Comparison of ENCODE assay signal across 8 cellular contexts in the genomic region with DNA sequence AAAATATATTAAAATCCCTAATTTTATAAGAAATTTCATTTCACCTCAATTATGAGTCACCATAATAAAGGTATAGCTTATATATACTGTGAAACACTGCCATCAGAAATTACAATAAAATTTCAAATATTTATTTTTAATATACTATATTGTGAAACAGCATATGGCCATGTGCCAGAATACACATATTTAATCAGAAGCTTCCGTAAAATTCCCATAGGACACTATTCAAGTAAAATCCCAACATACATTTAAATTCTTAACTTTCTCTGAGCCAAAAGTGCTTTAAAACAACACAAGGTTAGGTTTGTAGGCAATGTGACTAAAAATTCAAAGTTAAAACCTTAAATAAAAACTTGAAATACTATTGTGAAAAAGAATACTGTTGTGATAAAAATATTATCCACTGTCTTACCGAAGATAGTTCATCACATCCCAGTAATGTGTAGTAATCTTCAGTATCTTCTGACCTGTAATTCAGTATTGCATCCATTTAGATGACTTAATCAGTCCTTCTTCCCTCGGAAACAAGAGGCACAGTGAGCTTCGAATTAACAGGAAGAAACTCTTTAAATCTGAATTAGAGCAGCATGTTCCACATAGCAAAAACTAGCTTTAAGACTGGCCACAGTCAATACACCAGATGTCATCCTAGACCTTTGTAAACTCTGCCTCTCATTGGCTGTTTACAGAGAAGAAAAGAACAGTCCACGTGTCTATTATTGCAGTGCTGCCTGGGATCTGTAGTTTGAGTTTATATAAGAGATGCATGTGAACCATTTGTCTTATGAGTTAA. TPM values are rescaled to one million over a fixed set of nuclear protein-coding genes. Genes with fewer than 3 reads are reported as not detected.
A peak's percentile ranks its signal among the peaks of the same experiment; 100 is the strongest.
DNase-seq lines count a peak whose midpoint lies in the region; ATAC-seq and TF ChIP-seq lines count a peak whose summit lies in the region.

TSS of gene DNAJC12 (minus strand) at position 670 of the 796 bp plus-strand sequence. CDS start at position 493, 177 bp downstream.

- H3K56ac ChIP-seq in H9 (ENCODE audit: insufficient read length, low read depth, low read length): no peak within 1 kb of the TSS

- H3K23me2 ChIP-seq in H9 (ENCODE audit: insufficient read length, low read depth, low read length, poor library complexity, severe bottlenecking): no peaks in the 10 kb centered on the region

- peaks cover 4 to 12% (median 5%) of the 10 kb centered on the region in 3 experiments; a peak in 5 of 7 replicates for H3K36me3 Mint-ChIP-seq in H9 (ENCODE audit: insufficient read depth in 1 of 3, low read depth in 3 of 3)
- H3K36me3 Mint-ChIP-seq in T-helper 17 cell (ENCODE audit: low read depth): no peaks in the 10 kb centered on the region

- ATAC-seq in DND-41 (ENCODE audit: insufficient read depth, low read depth) (peak; percentile 99), T-helper 17 cell (peak; percentile 79), HG02588 (IDR thresholded peaks at IDR 0.05; ENCODE audit: unreplicated experiment) (no peak)

- H3K18ac ChIP-seq in H9 (ENCODE audit: insufficient read length, low read depth, low read length): no peak within 1 kb of the TSS

- no peak within 1 kb of the TSS for H4K5ac ChIP-seq in H9 (ENCODE audit: insufficient read length, low read depth, low read length)

- H2AFZ ChIP-seq in DND-41 (ENCODE audit: low read depth, low read length) (peak within 1 kb of the TSS; percentile 77), H9 (ENCODE audit: low read length) (peak within 1 kb of the TSS; percentile 86), osteoblast (ENCODE audit: low read length) (peak within 1 kb of the TSS; percentile 85)

- H3K36me3 ChIP-seq in DND-41 (ENCODE audit: insufficient read depth, low read length): no peaks in the 10 kb centered on the region
- H3K36me3 ChIP-seq in osteoblast (ENCODE audit: insufficient read depth, low read length): no peaks in the 10 kb centered on the region

- peak; percentile 19 for DNase-seq in DND-41
- DNase-seq in H9: no peak
- DNase-seq in NCI-H1694 (lab: John Stamatoyannopoulos, UW): peak; percentile 71
- no peak for DNase-seq in T-helper 17 cell
- peak; percentile 63 for DNase-seq in fibroblast of the aortic adventitia (ENCODE audit: low read depth)
- DNase-seq in osteoblast (ENCODE audit: insufficient read length, low spot score, missing footprints): peak; percentile 59
- DNase-seq in stimulated activated CD8-positive, alpha-beta memory T cell treated with anti-CD3 and anti-CD28 coated beads, Interleukin-4, amount 100 ng/mL, for 48 hours: no peak

- no peak within 1 kb of the TSS for H2AK5ac ChIP-seq in H9 (ENCODE audit: insufficient read length, low read length)

- H3K23ac ChIP-seq in H9 (ENCODE audit: insufficient read length, low read depth, low read length): no peak within 1 kb of the TSS

- TF ChIP-seq CTCF in DND-41 (IDR thresholded peaks at IDR 0.05; ENCODE audit: borderline replicate concordance, extremely low read depth, low read length, poor library complexity, severe bottlenecking) (peak; percentile 11), H9 (conservative IDR thresholded peaks at IDR 0.05) (no peak), fibroblast of the aortic adventitia (IDR thresholded peaks at IDR 0.05; ENCODE audit: insufficient read depth, low read length) (no peak), osteoblast (IDR thresholded peaks at IDR 0.05; ENCODE audit: extremely low read depth, low read depth, low read length) (no peak)

- H2BK20ac ChIP-seq in H9 (ENCODE audit: low read depth, low read length, poor library complexity, severe bottlenecking): no peak within 1 kb of the TSS

- 0 out of 7 replicates have a peak within 1 kb of the TSS, but pooled peaks of 1 of the 3 experiments have one; percentile 76 for H3K27ac Mint-ChIP-seq in H9
- no peak within 1 kb of the TSS for H3K27ac Mint-ChIP-seq in T-helper 17 cell

- H4K91ac ChIP-seq in H9 (ENCODE audit: insufficient read length, low read depth, low read length): no peak within 1 kb of the TSS

- H2BK12ac ChIP-seq in H9 (ENCODE audit: insufficient read length, low read depth, low read length): no peak within 1 kb of the TSS

- H3K27ac ChIP-seq in DND-41 (ENCODE audit: low read length): peak within 1 kb of the TSS; percentile 9; the same call in 1 of the 2 replicates
- no peak within 1 kb of the TSS for H3K27ac ChIP-seq in H9 (ENCODE audit: insufficient read length, low read depth, low read length)
- no peak within 1 kb of the TSS for H3K27ac ChIP-seq in osteoblast (ENCODE audit: low read depth, low read length)

- H3K9ac ChIP-seq in DND-41 (ENCODE audit: low read depth, low read length): peak within 1 kb of the TSS; percentile 27; the same call in 1 of the 2 replicates
- H3K9ac ChIP-seq in H9 (ENCODE audit: extremely low read depth, insufficient read length, low read length): no peak within 1 kb of the TSS

- H3K4me2 ChIP-seq in DND-41 (ENCODE audit: insufficient read depth, low read length) (peak within 1 kb of the TSS; percentile 64), H9 (ENCODE audit: insufficient read depth, insufficient read length, low read length) (no peak within 1 kb of the TSS), osteoblast (ENCODE audit: insufficient read depth, low read length) (peak within 1 kb of the TSS; percentile 77)

- peak within 1 kb of the TSS in 1 of 2 experiments; percentile 65; a peak in 1 of 5 replicates for H3K4me3 Mint-ChIP-seq in H9
- no peak within 1 kb of the TSS for H3K4me3 Mint-ChIP-seq in T-helper 17 cell

- no peak within 1 kb of the TSS for H3K4ac ChIP-seq in H9 (ENCODE audit: low read depth, low read length)

- H3K4me1 Mint-ChIP-seq in H9 (peaks cover 2 to 8% of the 10 kb centered on the region in 2 experiments; a peak in 3 of 4 replicates), T-helper 17 cell (no peaks in the 10 kb centered on the region)

- H3K27me3 ChIP-seq in DND-41 (ENCODE audit: insufficient read depth, low read length, poor library complexity) (no peaks in the 10 kb centered on the region), H9 (ENCODE audit: insufficient read depth, low read length) (no peaks in the 10 kb centered on the region), osteoblast (ENCODE audit: insufficient read depth, low read length) (no peaks in the 10 kb centered on the region)

- WGBS in H9 (ENCODE audit: extremely low coverage, insufficient read length, low lambda C conversion rate): no CpG with 5 or more reads among the region's 5 CpGs

- H4K8ac ChIP-seq in H9 (replicated peaks; ENCODE audit: insufficient read length, low read depth, low read length): no peak within 1 kb of the TSS

- H3K27me3 Mint-ChIP-seq in H9 (ENCODE audit: low read depth): no peaks in the 10 kb centered on the region
- H3K27me3 Mint-ChIP-seq in T-helper 17 cell: no peaks in the 10 kb centered on the region

- H3K4me1 ChIP-seq in DND-41 (ENCODE audit: insufficient read depth, low read length) (peaks cover 14% of the 10 kb centered on the region; the same call in 1 of the 2 replicates), H9 (ENCODE audit: insufficient read depth, low read length) (no peaks in the 10 kb centered on the region; the same call in 1 of the 2 replicates), osteoblast (ENCODE audit: insufficient read depth, low read length) (peaks cover 6% of the 10 kb centered on the region)

- H3K79me2 ChIP-seq in DND-41 (ENCODE audit: insufficient read depth, low read length) (no peaks in the 10 kb centered on the region), H9 (ENCODE audit: insufficient read depth, low read length) (peaks cover 2% of the 10 kb centered on the region; the same call in 1 of the 2 replicates), osteoblast (ENCODE audit: insufficient read depth, low read length) (no peaks in the 10 kb centered on the region)

- H3K4me3 ChIP-seq in DND-41 (ENCODE audit: low read depth in 1 of 2, low read length in 2 of 2) (peak within 1 kb of the TSS; percentile 15 to 53; a peak in 3 of 4 replicates), fibroblast of the aortic adventitia (ENCODE audit: low read depth, low read length) (peak within 1 kb of the TSS; percentile 36), osteoblast (ENCODE audit: insufficient read depth, low read length) (peak within 1 kb of the TSS; percentile 63)

- no peaks in the 10 kb centered on the region for H3K79me1 ChIP-seq in H9 (ENCODE audit: insufficient read depth, low read depth, low read length, poor library complexity, severe bottlenecking)

- no peak within 1 kb of the TSS for H2BK15ac ChIP-seq in H9 (ENCODE audit: low read depth, low read length)

- H3K9me3 ChIP-seq in DND-41 (ENCODE audit: insufficient read depth, low read length, severe bottlenecking) (no peaks in the 10 kb centered on the region), H9 (ENCODE audit: control insufficient read depth, low read depth, low read length) (no peaks in the 10 kb centered on the region), T-helper 17 cell (ENCODE audit: control insufficient read depth, low read length, poor library complexity, severe bottlenecking) (no peaks in the 10 kb centered on the region), osteoblast (ENCODE audit: low read depth, low read length) (peaks cover 3% of the 10 kb centered on the region)

- no peak within 1 kb of the TSS for H2BK120ac ChIP-seq in H9 (ENCODE audit: low read depth, low read length, poor library complexity, severe bottlenecking)

- no peak within 1 kb of the TSS for H3T11ph ChIP-seq in H9 (ENCODE audit: low read length)

- H2BK5ac ChIP-seq in H9 (ENCODE audit: insufficient read length, low read length): no peak within 1 kb of the TSS

- H3K9me3 Mint-ChIP-seq in H9: peaks cover 13 to 14% of the 10 kb centered on the region in 2 experiments

- H4K20me1 ChIP-seq in DND-41 (ENCODE audit: insufficient read depth, low read length): no peaks in the 10 kb centered on the region
- no peaks in the 10 kb centered on the region for H4K20me1 ChIP-seq in H9 (ENCODE audit: control insufficient read depth, insufficient read depth, insufficient read length)
- no peaks in the 10 kb centered on the region for H4K20me1 ChIP-seq in osteoblast (ENCODE audit: insufficient read depth, low read length)

- no peak within 1 kb of the TSS for H3K14ac ChIP-seq in H9 (ENCODE audit: insufficient read depth, low read length)

RNA-seq across cellular contexts. Expression of gene DNAJC12, which starts in this region (rescaled TPM):
- total RNA-seq in H9 (2021) (0.85 and 0.90 TPM in 2 replicates), T-helper 17 cell (not detected), fibroblast of the aortic adventitia (ENCODE audit: low replicate concordance) (1.1 and 14.9 TPM in 2 replicates), osteoblast (4.0 and 6.2 TPM in 2 replicates)

Comparison
In these comparisons a context has a peak if more than half of its experiments do, and no peak if none do; other contexts are left out.
1. Peak in ATAC-seq in T-helper 17 cell; RNA of the gene not detected or under 1 TPM.
2. DNase-seq: peak in DND-41 (single experiment), NCI-H1694 (single experiment), fibroblast of the aortic adventitia (single experiment) and osteoblast (single experiment); none in H9 (single experiment), T-helper 17 cell (0 of 3) and stimulated activated CD8-positive, alpha-beta memory T cell treated with anti-CD3 and anti-CD28 coated beads, Interleukin-4, amount 100 ng/mL, for 48 hours (single experiment).
3. Peak in every context shown above with its lines, with median percentiles within 50 percentile points of each other: H2AFZ ChIP-seq and H3K4me3 ChIP-seq.